8 cellular contexts compared by ENCODE assay signal in genomic region chr1:109213824-109214693, GRCh38. TPM values are rescaled to one million over a fixed set of nuclear protein-coding genes. Genes with fewer than 3 reads are reported as not detected.
DNase-seq lines count a peak whose midpoint lies in the region; ATAC-seq and TF ChIP-seq lines count a peak whose summit lies in the region.

SARS1 (plus strand) TSS chr1:109213918; CDS start chr1:109213993, 75 bp downstream.

- intact Hi-C loops in colonic mucosa (cut with DNase I) (no loop called here), left colon (cut with DNase I, micrococcal nuclease) (no loop called here)

- H3K9ac ChIP-seq in colonic mucosa (ENCODE audit: low read depth in 2 of 2, low read length in 2 of 2): peak within 1 kb of the TSS; percentile 91 to 95

- no peaks in the 10 kb centered on the region for H3K27me3 ChIP-seq in colonic mucosa

- H3K4me3 ChIP-seq in colonic mucosa: peak within 1 kb of the TSS; percentile 67

- no peaks in the 10 kb centered on the region for H3K4me1 ChIP-seq in colonic mucosa

- TF ChIP-seq CTCF in colonic mucosa (IDR thresholded peaks at IDR 0.05): no peak

- DNase-seq in Ammon's horn (ENCODE audit: low spot score) (peak; percentile 92), NCI-H510A (lab: John Stamatoyannopoulos, UW) (peak; percentile 65), colonic mucosa (peak; percentile 90), left colon (peak; percentile 83 to 91)
- peak; percentile 89 for DNase-seq in activated CD4-positive, alpha-beta T cell treated with anti-CD3 and anti-CD28 coated beads for 48 hours
- peak; percentile 86 for DNase-seq in stimulated activated CD4-positive, alpha-beta T cell treated with anti-CD3 and anti-CD28 coated beads, Interleukin-1b, Interleukin-23, amount 100 ng/mL, for 48 hours

- H3K9me3 ChIP-seq in colonic mucosa: no peaks in the 10 kb centered on the region

- ATAC-seq in GM19043 (IDR thresholded peaks at IDR 0.05; ENCODE audit: low read depth, unreplicated experiment) (peak; percentile 69), HG03342 (IDR thresholded peaks at IDR 0.05; ENCODE audit: unreplicated experiment) (peak; percentile 75), left colon (peak; percentile 84)

- H3K27ac ChIP-seq in colonic mucosa: peak within 1 kb of the TSS; percentile 84

- no peaks in the 10 kb centered on the region for H3K36me3 ChIP-seq in colonic mucosa

RNA-seq across cellular contexts. Expression of gene SARS1, which starts in this region (rescaled TPM):
- 100 to 1,000 TPM; 139 to 193 TPM for total RNA-seq in colonic mucosa
- 100 to 1,000 TPM; 117 to 155 TPM for total RNA-seq in left colon

Comparison
In these comparisons a context has a peak if more than half of its experiments do, and no peak if none do; other contexts are left out.
1. Peak in every context shown above with its lines: DNase-seq, ATAC-seq, H3K4me3 ChIP-seq and H3K27ac ChIP-seq.